In genomic region chr1:94621802-94622201, GRCh38 we compare ENCODE assay signal across 29 cellular contexts.
A peak's percentile ranks its signal among the peaks of the same experiment; 100 is the strongest.
DNase-seq lines count a peak whose midpoint lies in the region; ATAC-seq, FAIRE-seq and TF ChIP-seq lines count a peak whose summit lies in the region.
"Had no signal": no experiment of that assay in that cellular context is flagged by ENCODE, and none has a peak within 500 bp of the region (broad histone marks: within the 10 kb centered on the region; RNA-seq: fewer than 3 reads in every experiment).

No MANE protein-coding gene starts in this region.

- H3K36me3 ChIP-seq in K562 (ENCODE audit: control insufficient read depth, insufficient read depth, low read length) (no peaks in the 10 kb centered on the region), hepatocyte (replicated peaks; ENCODE audit: insufficient read depth, low read depth) (no peaks in the 10 kb centered on the region), prostate gland (no peaks in the 10 kb centered on the region), body of pancreas (replicated peaks in 1 of 2; ENCODE audit: insufficient read depth in 1 of 2, low read depth in 2 of 2) (no peaks in the 10 kb centered on the region)
- H3K36me3 ChIP-seq: HAP-1, left ventricle myocardium inferior, upper lobe of left lung had no signal

- in situ Hi-C loops in K562 (cut with MboI): no loop called here

- H2AFZ ChIP-seq in K562 (ENCODE audit: low read depth, low read length) (no peak overlapping the region), hepatocyte (no peak overlapping the region)

- no peaks in the 10 kb centered on the region for H3K27me3 Mint-ChIP-seq in osteocyte (ENCODE audit: unreplicated experiment)
- H3K27me3 Mint-ChIP-seq: progenitor cell of endocrine pancreas had no signal

- POLR2A ChIA-PET in K562 (lab: Yijun Ruan, JAX): interaction anchor here (0.6 kb wide), 1 partner anchor 455 kb away, joined by 3 read pairs; no protein-coding TSS in a partner anchor

- H3K4me3 Mint-ChIP-seq in osteocyte (ENCODE audit: unreplicated experiment): no peak overlapping the region
- H3K4me3 Mint-ChIP-seq: activated B cell treated with CpG ODN at 0.5 μM for 24 hours; activated naive CD8-positive, alpha-beta T cell; immature natural killer cell had no signal

- no peaks in the 10 kb centered on the region for H3K9me1 ChIP-seq in K562 (ENCODE audit: control insufficient read depth, insufficient read depth, low read length)

- H3K4me2 ChIP-seq in K562 (ENCODE audit: insufficient read depth, low read length) (no peak overlapping the region), hepatocyte (no peak overlapping the region)

- intact Hi-C loops in K562 (cut with micrococcal nuclease): no loop called here
- intact Hi-C loops in prostate gland (cut with DNase I): no loop called here
- intact Hi-C loops in body of pancreas (cut with DNase I): no loop called here

- peaks cover 6% of the 10 kb centered on the region for H3K36me3 Mint-ChIP-seq in osteocyte (ENCODE audit: unreplicated experiment)

- H3K27ac ChIP-seq in K562 (ENCODE audit: extremely low read depth, low read depth, low read length) (no peak overlapping the region), hepatocyte (peak overlapping the region; percentile 95), prostate gland (peak overlapping the region; percentile 76 to 82), body of pancreas (no peak overlapping the region)
- H3K27ac ChIP-seq: dorsolateral prefrontal cortex, HL-60, left ventricle myocardium inferior, upper lobe of left lung had no signal

- no peak for TF ChIP-seq RAD21 in K562 (CRISPR knock-in tag; conservative IDR thresholded peaks at IDR 0.05 in 1 of 2, IDR thresholded peaks at IDR 0.05 in 1 of 2)

- H3K79me2 ChIP-seq in K562 (ENCODE audit: control insufficient read depth, insufficient read depth, low read length) (no peaks in the 10 kb centered on the region), hepatocyte (no peaks in the 10 kb centered on the region)

- no peak for TF ChIP-seq EP300 in K562 (IDR thresholded peaks at IDR 0.05; ENCODE audit: low read length)

- peaks cover 8% of the 10 kb centered on the region for H3K9me3 Mint-ChIP-seq in osteocyte (ENCODE audit: unreplicated experiment)

- ATAC-seq in K562 (no peak), body of pancreas (no peak)

- 0 out of 2 replicates have a peak, but pooled peaks cover 6% of the 10 kb centered on the region for H4K20me1 ChIP-seq in K562 (replicated peaks; ENCODE audit: control insufficient read depth, insufficient read depth, low read length)
- no peaks in the 10 kb centered on the region for H4K20me1 ChIP-seq in hepatocyte (ENCODE audit: insufficient read depth, poor library complexity, severe bottlenecking)

- no peak overlapping the region for H3K9ac ChIP-seq in K562 (ENCODE audit: insufficient read depth in 1 of 2, low read depth in 2 of 2, low read length in 2 of 2)

- no peak overlapping the region for H3K4me3 ChIP-seq in K562
- no peak overlapping the region for H3K4me3 ChIP-seq in hepatocyte
- no peak overlapping the region for H3K4me3 ChIP-seq in prostate gland
- no peak overlapping the region for H3K4me3 ChIP-seq in body of pancreas
- H3K4me3 ChIP-seq: dorsolateral prefrontal cortex, HAP-1, left ventricle myocardium inferior, upper lobe of left lung had no signal

- CTCF ChIA-PET in K562 (lab: Yijun Ruan, JAX; ENCODE audit: low intra/inter-chr PET ratio): no interaction called here

- TF ChIP-seq POLR2A in K562 (conservative IDR thresholded peaks at IDR 0.05) (no peak), prostate gland (IDR thresholded peaks at IDR 0.05) (no peak), body of pancreas (IDR thresholded peaks at IDR 0.05) (no peak)

- no peak for FAIRE-seq in K562 (lab: Jason Lieb, UNC)
- FAIRE-seq: GM12892 had no signal

- H3K9me3 ChIP-seq in K562 (replicated peaks; ENCODE audit: control insufficient read depth, insufficient read depth, low read depth, low read length) (no peaks in the 10 kb centered on the region), hepatocyte (ENCODE audit: low read depth) (no peaks in the 10 kb centered on the region), prostate gland (no peaks in the 10 kb centered on the region), body of pancreas (no peaks in the 10 kb centered on the region)
- H3K9me3 ChIP-seq: HAP-1, left ventricle myocardium inferior, upper lobe of left lung had no signal

- H3K4me1 Mint-ChIP-seq in osteocyte (ENCODE audit: unreplicated experiment): peaks cover 22% of the 10 kb centered on the region
- H3K4me1 Mint-ChIP-seq: activated B cell treated with CpG ODN at 0.5 μM for 24 hours, immature natural killer cell had no signal

- BruUV-seq in K562 (replicated peaks; lab: Mats Ljungman, UMichigan): no TSS peak

- DNase-seq in EH (ENCODE audit: low read depth): peak; percentile 40
- DNase-seq in K562 (ENCODE audit: extremely low read depth in 1 of 4, low spot score in 3 of 4): no peak
- no peak for DNase-seq in hepatocyte (ENCODE audit: low spot score)
- no peak for DNase-seq in prostate gland (ENCODE audit: low spot score)
- no peak for DNase-seq in activated CD8-positive, alpha-beta memory T cell treated with anti-CD3 and anti-CD28 coated beads, Interleukin-2, amount 50 U/mL, for 48 hours
- no peak for DNase-seq in HuH-7 (ENCODE audit: low spot score)
- no peak for DNase-seq in body of pancreas
- no peak for DNase-seq in osteocyte (ENCODE audit: extremely low spot score, unreplicated experiment)
- DNase-seq: ACHN; activated B cell treated with CpG ODN at 0.5 μM for 24 hours; activated CD4-positive, alpha-beta T cell treated with anti-CD3 and anti-CD28 coated beads, Interleukin-2, amount 50 U/mL, for 4 hours; aorta; DND-41; dorsolateral prefrontal cortex; foreskin fibroblast; hippocampal formation; immature natural killer cell; left ventricle myocardium inferior; NCI-H2081 treated with DMSO at 0.1 percent for 48 hours; NCI-H446; NCI-H82; Right ventricle myocardium superior; stimulated activated CD8-positive, alpha-beta memory T cell treated with anti-CD3 and anti-CD28 coated beads, Interleukin-4, amount 100 ng/mL, for 48 hours had no signal

- no peaks in the 10 kb centered on the region for H3K9me2 ChIP-seq in hepatocyte (replicated peaks; ENCODE audit: insufficient read depth)

- H3K4me1 ChIP-seq in K562 (replicated peaks in 1 of 2; ENCODE audit: control insufficient read depth in 2 of 2, insufficient read depth in 2 of 2, low read length in 2 of 2) (peaks cover 0 to 4% of the 10 kb centered on the region in 2 experiments; a peak in 2 of 5 replicates), hepatocyte (ENCODE audit: insufficient read depth) (peaks cover 48% of the 10 kb centered on the region), prostate gland (replicated peaks) (peaks cover 7% of the 10 kb centered on the region), body of pancreas (peaks cover 9% of the 10 kb centered on the region)

- TF ChIP-seq CTCF in K562 (IDR thresholded peaks at IDR 0.05 in 2 of 3, conservative IDR thresholded peaks at IDR 0.05 in 1 of 3; ENCODE audit: insufficient read depth in 2 of 3, low read depth in 1 of 3, low read length in 3 of 3) (no peak), hepatocyte (IDR thresholded peaks at IDR 0.05; ENCODE audit: poor library complexity) (no peak), prostate gland (IDR thresholded peaks at IDR 0.05) (no peak), body of pancreas (IDR thresholded peaks at IDR 0.05) (no peak), osteocyte (IDR thresholded peaks at IDR 0.05) (no peak)

- H3K27ac Mint-ChIP-seq in osteocyte (ENCODE audit: unreplicated experiment): no peak overlapping the region
- H3K27ac Mint-ChIP-seq: activated B cell treated with CpG ODN at 0.5 μM for 24 hours; activated naive CD8-positive, alpha-beta T cell; immature natural killer cell had no signal

- peaks cover 5 to 47% of the 10 kb centered on the region in 2 experiments; a peak in 3 of 5 replicates for H3K27me3 ChIP-seq in K562 (ENCODE audit: control insufficient read depth in 2 of 2, insufficient read depth in 2 of 2, low read length in 2 of 2)
- H3K27me3 ChIP-seq in hepatocyte: no peaks in the 10 kb centered on the region
- no peaks in the 10 kb centered on the region for H3K27me3 ChIP-seq in prostate gland (replicated peaks; ENCODE audit: insufficient read depth)
- H3K27me3 ChIP-seq in body of pancreas: no peaks in the 10 kb centered on the region
- H3K27me3 ChIP-seq: upper lobe of left lung had no signal

TF ChIP-seq in K562, 482 proteins besides CTCF, POLR2A, EP300 and RAD21:
- TF ChIP-seq FOSL1 (tag; conservative IDR thresholded peaks at IDR 0.05) (0 out of 2 replicates have a peak, but pooled peaks have one; percentile 38), ATF1 (CRISPR knock-in tag; IDR thresholded peaks at IDR 0.05) (no peak), ATF1 (tag; IDR thresholded peaks at IDR 0.05) (no peak), MTA2 (IDR thresholded peaks at IDR 0.05; ENCODE audit: low read depth) (no peak)
TF ChIP-seq in K562: peak in this region for 1.

Comparison
In these comparisons a context has a peak if more than half of its experiments do, and no peak if none do; other contexts are left out.
1. H3K27ac ChIP-seq: peak in hepatocyte (single experiment) and prostate gland (2 of 2); none in K562 (single experiment) and body of pancreas (0 of 4).